In the genomic region with DNA sequence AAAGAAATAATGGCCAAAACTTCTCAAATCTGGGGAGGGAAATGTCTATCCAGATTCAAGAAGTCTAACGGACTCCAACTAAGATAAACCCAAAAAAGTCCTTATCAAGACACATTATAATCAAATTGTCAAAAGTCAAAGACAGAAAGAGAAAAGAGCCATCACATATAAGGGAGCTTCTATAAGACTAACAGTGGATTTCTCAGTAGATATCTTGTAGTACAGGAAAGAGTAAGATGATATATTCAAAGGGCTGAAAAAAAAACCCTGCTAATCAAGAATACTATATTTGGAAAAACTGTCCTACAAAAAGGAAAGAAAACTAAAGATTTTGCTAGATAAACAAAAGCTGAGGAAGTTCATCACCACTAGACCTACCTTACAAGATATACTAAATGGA, we compare ENCODE assay signal across 38 cellular contexts. TPM values are rescaled to one million over a fixed set of nuclear protein-coding genes. Genes with fewer than 3 reads are reported as not detected.
"Had no signal": no experiment of that assay in that cellular context is flagged by ENCODE, and none has a peak within 500 bp of the region (broad histone marks: within the 10 kb centered on the region; RNA-seq: fewer than 3 reads in every experiment).

No MANE protein-coding gene starts in this region.

- H3K4me3 ChIP-seq: adrenal gland, ascending aorta, body of pancreas, breast epithelium, cardiac muscle cell had no signal

- ATAC-seq: activated naive CD4-positive, alpha-beta T cell treated with anti-CD3 and anti-CD28 coated beads, Interleukin-2, amount 50 U/mL, for 72 hours; activated naive CD8-positive, alpha-beta T cell treated with anti-CD3 and anti-CD28 coated beads, Interleukin-2, amount 50 U/mL, for 24 hours; activated T-cell treated with anti-CD3 and anti-CD28 coated beads, Interleukin-2, amount 50 U/mL, for 4 hours; activated T-cell treated with anti-CD3 and anti-CD28 coated beads, Interleukin-2, amount 50 U/mL, for 72 hours; activated T-helper 17 cell treated with anti-CD3 and anti-CD28 coated beads, Interleukin-2, amount 50 U/mL, for 72 hours; body of pancreas had no signal

- DNase-seq: activated effector memory CD4-positive, alpha-beta T cell treated with anti-CD3 and anti-CD28 coated beads, Interleukin-2, amount 50 U/mL, for 16 hours; activated effector memory CD4-positive, alpha-beta T cell treated with Interleukin-2 at 50 U/mL for 16 hours; activated gamma-delta T cell; activated gamma-delta T cell treated with Interleukin-2 at 50 U/mL for 16 hours; activated naive CD4-positive, alpha-beta T cell; activated naive CD4-positive, alpha-beta T cell treated with anti-CD3 and anti-CD28 coated beads for 36 hours; activated naive CD4-positive, alpha-beta T cell treated with anti-CD3 and anti-CD28 coated beads, Interleukin-2, amount 10 ng/mL, durations not matched to agents 7 days and 5 days; activated naive CD4-positive, alpha-beta T cell treated with anti-CD3 and anti-CD28 coated beads, Interleukin-2, amount 50 U/mL, for 16 hours; activated naive CD4-positive, alpha-beta T cell treated with Interleukin-2 at 50 U/mL for 16 hours; activated naive CD8-positive, alpha-beta T cell treated with anti-CD3 and anti-CD28 coated beads for 36 hours; activated naive CD8-positive, alpha-beta T cell treated with anti-CD3 and anti-CD28 coated beads, Interleukin-2, amount 10 ng/mL, durations not matched to agents 7 days and 5 days; activated naive CD8-positive, alpha-beta T cell treated with anti-CD3 and anti-CD28 coated beads, Interleukin-2, amount 50 U/mL, for 24 hours; activated T-cell treated with anti-CD3 and anti-CD28 coated beads, Interleukin-2, amount 50 U/mL, for 4 hours; activated T-cell treated with anti-CD3 and anti-CD28 coated beads, Interleukin-2, amount 50 U/mL, for 48 hours; activated T-cell treated with anti-CD3 and anti-CD28 coated beads, Interleukin-2, amount 50 U/mL, for 72 hours; adrenal gland; amniotic stem cell; amygdala; anterior cingulate cortex; aorta; body of pancreas; brain microvascular endothelial cell; caudate nucleus; central memory CD4-positive, alpha-beta T cell; cerebellar nuclear complex had no signal

- H3K36me3 ChIP-seq: adrenal gland, ascending aorta, brain microvascular endothelial cell, breast epithelium, cardiac muscle cell had no signal

- H3K4me1 ChIP-seq: adrenal gland, ascending aorta, body of pancreas, breast epithelium had no signal

- H3K27ac ChIP-seq: adrenal gland, ascending aorta, body of pancreas, brain microvascular endothelial cell, breast epithelium, cardiac muscle cell had no signal

- H3K27me3 ChIP-seq: adrenal gland, ascending aorta, body of pancreas, brain microvascular endothelial cell, breast epithelium, cardiac muscle cell had no signal

RNA-seq across cellular contexts. Expression of gene TMEM247, which starts 35.4 kb away (rescaled TPM):
- total RNA-seq: activated naive CD4-positive, alpha-beta T cell treated with anti-CD3 and anti-CD28 coated beads for 36 hours; activated naive CD4-positive, alpha-beta T cell treated with anti-CD3 and anti-CD28 coated beads, Interleukin-2, amount 50 U/mL, for 72 hours; activated naive CD8-positive, alpha-beta T cell treated with anti-CD3 and anti-CD28 coated beads for 36 hours; activated naive CD8-positive, alpha-beta T cell treated with anti-CD3 and anti-CD28 coated beads, Interleukin-2, amount 10 ng/mL, durations not matched to agents 7 days and 5 days; activated T-cell treated with anti-CD3 and anti-CD28 coated beads, Interleukin-2, amount 50 U/mL, for 4 hours; activated T-cell treated with anti-CD3 and anti-CD28 coated beads, Interleukin-2, amount 50 U/mL, for 72 hours; activated T-helper 1 cell treated with anti-CD3 and anti-CD28 coated beads, Interleukin-12 subunit alpha, Interleukin-12 subunit beta, Interleukin-2, Interleukin-4 antibody, amounts not matched to agents 30 ng/mL and 10 ng/mL and 1 ng/mL, durations not matched to agents 14 hours and 24 hours and 36 hours; activated T-helper 17 cell treated with anti-CD3 and anti-CD28 coated beads, Interleukin-2, amount 50 U/mL, for 72 hours; activated T-helper 2 cell treated with anti-CD3 and anti-CD28 coated beads, Interferon-gamma antibody, Interleukin-2, Interleukin-4, amounts not matched to agents 10 μg/mL and 5 μg/mL and 100 μg/mL, durations not matched to agents 14 hours and 24 hours and 36 hours; adrenal gland; aorta; ascending aorta; astrocyte; body of pancreas; breast epithelium; bronchial epithelial cell; cardiac muscle cell; cardiac septum; cerebellum; chondrocyte had no signal
- polyA plus RNA-seq: adipose tissue, adrenal gland, aorta, cardiac muscle cell had no signal
